ENCODE assay signal across 8 cellular contexts in the genomic region with DNA sequence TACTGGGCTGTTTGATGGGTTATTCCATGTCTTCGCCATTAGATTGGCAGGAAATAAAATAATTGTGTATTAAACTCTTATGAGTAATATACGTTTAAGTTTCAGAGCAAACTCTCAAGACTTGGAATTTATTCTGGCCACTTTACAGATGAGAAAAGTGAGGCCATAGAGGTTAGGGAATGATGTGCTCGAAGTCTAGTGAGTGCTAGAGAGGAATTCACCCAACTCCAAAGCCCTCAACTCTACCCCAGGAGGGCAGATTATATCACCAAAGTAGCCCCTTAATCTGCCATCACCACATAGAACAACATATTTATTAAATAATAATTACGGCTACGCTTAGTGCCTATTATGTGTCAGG. TPM values are rescaled to one million over a fixed set of nuclear protein-coding genes. Genes with fewer than 3 reads are reported as not detected.
A peak's percentile ranks its signal among the peaks of the same experiment; 100 is the strongest.
DNase-seq lines count a peak whose midpoint lies in the region; ATAC-seq, FAIRE-seq and TF ChIP-seq lines count a peak whose summit lies in the region.

No MANE protein-coding gene starts in this region.

- no peaks in the 10 kb centered on the region for H3K9me3 ChIP-seq in A549
- no peaks in the 10 kb centered on the region for H3K9me3 ChIP-seq in HUES64 (ENCODE audit: insufficient read depth, low read depth, low read length)
- H3K9me3 ChIP-seq in mucosa of rectum (ENCODE audit: control insufficient read depth in 2 of 2, low read length in 2 of 2) = no peaks in the 10 kb centered on the region

- H3K36me3 ChIP-seq in HUES64 (ENCODE audit: insufficient read depth, low read length) (peaks cover 7% of the 10 kb centered on the region), mucosa of rectum (ENCODE audit: control insufficient read depth in 2 of 2, insufficient read depth in 2 of 2, low read length in 2 of 2) (peaks cover 2 to 6% of the 10 kb centered on the region in 2 donors)

- TF ChIP-seq EP300 in A549 (IDR thresholded peaks at IDR 0.05) = no peak

- ATAC-seq in A549 (no peak), GM18868 (IDR thresholded peaks at IDR 0.05; ENCODE audit: unreplicated experiment) (no peak)

- POLR2A ChIA-PET in A549 (lab: Yijun Ruan, JAX) = interaction anchor here (0.5 to 1.3 kb wide), 3 partner anchors 23 to 953 kb away, joined by 3 to 13 read pairs (median 4); partner anchors contain the start of genes CAMK2N1 and DDOST

- peak overlapping the region; percentile 84 to 89 for H3K27ac ChIP-seq in A549
- H3K27ac ChIP-seq in HUES64 (ENCODE audit: low read depth, low read length) = no peak overlapping the region
- peak overlapping the region; percentile 77 to 85 for H3K27ac ChIP-seq in mucosa of rectum (ENCODE audit: low read depth in 2 of 2, low read length in 2 of 2)

- TF ChIP-seq CTCF in A549 (IDR thresholded peaks at IDR 0.05) (no peak), cardiac fibroblast (IDR thresholded peaks at IDR 0.05; ENCODE audit: low read depth, low read length) (no peak)

- no peak for TF ChIP-seq POLR2A in A549 (IDR thresholded peaks at IDR 0.05; ENCODE audit: low read length)

- CTCF ChIA-PET in A549 (lab: Yijun Ruan, JAX) = interaction anchor here (0.9 to 2.9 kb wide), 4 partner anchors 9 to 146 kb away, joined by 3 to 8 read pairs (median 3); no protein-coding TSS in a partner anchor

- TF ChIP-seq RAD21 in A549 (conservative IDR thresholded peaks at IDR 0.05 in 1 of 2, IDR thresholded peaks at IDR 0.05 in 1 of 2) = no peak

- 57% methylated on average over 5 of the region's 5 CpGs for WGBS in A549 (ENCODE audit: missing lambda C conversion rate)
- WGBS in HUES64 = 66% methylated on average over 3 of the region's 5 CpGs

- H3K27me3 ChIP-seq in HUES64 (ENCODE audit: insufficient read depth, low read length) (peaks cover 37% of the 10 kb centered on the region), mucosa of rectum (ENCODE audit: control insufficient read depth in 2 of 2, insufficient read depth in 2 of 2, low read length in 2 of 2) (peaks cover 1 to 4% of the 10 kb centered on the region in 2 donors)

- peaks cover 9% of the 10 kb centered on the region; the same call in 2 of the 3 replicates for H3K4me1 ChIP-seq in A549
- H3K4me1 ChIP-seq in HUES64 (ENCODE audit: insufficient read depth, low read length) = no peaks in the 10 kb centered on the region
- peaks cover 6 to 7% of the 10 kb centered on the region in 2 donors for H3K4me1 ChIP-seq in mucosa of rectum (ENCODE audit: control insufficient read depth in 2 of 2, insufficient read depth in 2 of 2, low read length in 2 of 2)

- H3K9ac ChIP-seq in HUES64 (ENCODE audit: low read depth, low read length) (no peak overlapping the region), mucosa of rectum (ENCODE audit: low read depth in 1 of 2, low read length in 2 of 2) (peak overlapping the region; percentile 85 to 91)

- H3K4me3 ChIP-seq in A549 (peak overlapping the region; percentile 87), HUES64 (ENCODE audit: low read length) (peak overlapping the region; percentile 93), cardiac fibroblast (replicated peaks in 1 of 2; ENCODE audit: low read depth in 2 of 2, low read length in 2 of 2) (peak overlapping the region; percentile 98 to 99), mucosa of rectum (ENCODE audit: low read length in 2 of 2) (peak overlapping the region; percentile 97 to 98)

- FAIRE-seq in A549 (lab: Jason Lieb, UNC) = no peak

- no peak for DNase-seq in A549 (ENCODE audit: low read depth in 1 of 2, low spot score in 1 of 2)
- DNase-seq in cardiac fibroblast (ENCODE audit: low read depth in 2 of 2) = no peak
- DNase-seq in NCI-H774 (lab: John Stamatoyannopoulos, UW) = no peak
- no peak for DNase-seq in NCI-H524 (lab: John Stamatoyannopoulos, UW)
- DNase-seq in SHP77 treated with DMSO at 0.1 percent for 48 hours (lab: John Stamatoyannopoulos, UW) = no peak

- H3K4me2 ChIP-seq in A549 = peak overlapping the region; percentile 88

TF ChIP-seq in A549, 52 proteins besides CTCF, POLR2A, EP300 and RAD21:
- no peak for TF ChIP-seq ZNF302 (CRISPR knock-in tag; IDR thresholded peaks at IDR 0.05)
- TF ChIP-seq CHD4 (IDR thresholded peaks at IDR 0.05; ENCODE audit: borderline replicate concordance) = no peak
- no peak for TF ChIP-seq BHLHE40 (IDR thresholded peaks at IDR 0.05; ENCODE audit: low read depth, low read length)
- TF ChIP-seq MAFK (IDR thresholded peaks at IDR 0.05; ENCODE audit: partially characterized antibody) = no peak
- no peak for TF ChIP-seq ESRRA (IDR thresholded peaks at IDR 0.05; ENCODE audit: borderline replicate concordance, low read length)
- TF ChIP-seq JUN (IDR thresholded peaks at IDR 0.05) = no peak
- no peak for TF ChIP-seq RARB (CRISPR knock-in tag; IDR thresholded peaks at IDR 0.05)
- no peak for TF ChIP-seq EHF (CRISPR knock-in tag; IDR thresholded peaks at IDR 0.05)
- TF ChIP-seq REST (IDR thresholded peaks at IDR 0.05) = no peak
- no peak for TF ChIP-seq RFX5 (IDR thresholded peaks at IDR 0.05)
- TF ChIP-seq, protein P1, sequence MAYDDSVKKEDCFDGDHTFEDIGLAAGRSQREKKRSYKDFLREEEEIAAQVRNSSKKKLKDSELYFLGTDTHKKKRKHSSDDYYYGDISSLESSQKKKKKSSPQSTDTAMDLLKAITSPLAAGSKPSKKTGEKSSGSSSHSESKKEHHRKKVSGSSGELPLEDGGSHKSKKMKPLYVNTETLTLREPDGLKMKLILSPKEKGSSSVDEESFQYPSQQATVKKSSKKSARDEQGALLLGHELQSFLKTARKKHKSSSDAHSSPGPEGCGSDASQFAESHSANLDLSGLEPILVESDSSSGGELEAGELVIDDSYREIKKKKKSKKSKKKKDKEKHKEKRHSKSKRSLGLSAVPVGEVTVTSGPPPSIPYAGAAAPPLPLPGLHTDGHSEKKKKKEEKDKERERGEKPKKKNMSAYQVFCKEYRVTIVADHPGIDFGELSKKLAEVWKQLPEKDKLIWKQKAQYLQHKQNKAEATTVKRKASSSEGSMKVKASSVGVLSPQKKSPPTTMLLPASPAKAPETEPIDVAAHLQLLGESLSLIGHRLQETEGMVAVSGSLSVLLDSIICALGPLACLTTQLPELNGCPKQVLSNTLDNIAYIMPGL (CRISPR knock-in tag; IDR thresholded peaks at IDR 0.05; ENCODE audit: borderline replicate concordance) = no peak
- TF ChIP-seq TFCP2L1 (CRISPR knock-in tag; IDR thresholded peaks at IDR 0.05) = no peak
- no peak for TF ChIP-seq JUNB (IDR thresholded peaks at IDR 0.05)
- TF ChIP-seq USF2 (IDR thresholded peaks at IDR 0.05) = no peak
TF ChIP-seq in A549: peak in this region for 0.

RNA-seq across cellular contexts. Expression of gene MUL1, which starts 0.4 kb away (rescaled TPM):
- polyA plus RNA-seq in A549 (2011; rRNA removed) (20.0 and 22.9 TPM in 2 replicates), A549 (2017; fragmentation: RNase III; extraction: RNeasy Plus Mini Kit Qiagen cat#74134 plus additional on column Dnase treatment) (21.4 to 24.5 TPM (median 24.1 TPM) in 3 replicates)
- 18.5 and 22.8 TPM in 2 replicates for polyA plus RNA-seq in A549 (2012; cell fraction: cytosol; rRNA removed)
- 22.4 and 24.4 TPM in 2 replicates for polyA plus RNA-seq in A549 (2012; cell fraction: nucleus; rRNA removed)
- 23.7 and 25.6 TPM in 2 replicates for polyA minus RNA-seq in A549 (2011; rRNA and poly(A)+ RNA removed)
- 16.6 TPM for polyA plus RNA-seq in HUES64 (2013, experiment 1 of 2)
- 18.6 TPM for polyA plus RNA-seq in HUES64 (2013, experiment 2 of 2)

RNA-seq across cellular contexts. Expression of gene CAMK2N1, which starts 22.4 kb away (rescaled TPM):
- polyA plus RNA-seq in A549 (2011; rRNA removed) = 38.9 and 49.7 TPM in 2 replicates
- 17.8 and 19.6 TPM in 2 replicates for polyA plus RNA-seq in A549 (2012; cell fraction: cytosol; rRNA removed)
- polyA plus RNA-seq in A549 (2012; cell fraction: nucleus; rRNA removed) = 4.7 and 5.6 TPM in 2 replicates
- polyA plus RNA-seq in A549 (2017; fragmentation: RNase III; extraction: RNeasy Plus Mini Kit Qiagen cat#74134 plus additional on column Dnase treatment) = 35.8 to 56.4 TPM (median 55.1 TPM) in 3 replicates
- polyA minus RNA-seq in A549 (2011; rRNA and poly(A)+ RNA removed) = 11.5 and 12.5 TPM in 2 replicates
- polyA plus RNA-seq in HUES64 (2013, experiment 1 of 2) = 6.3 TPM
- polyA plus RNA-seq in HUES64 (2013, experiment 2 of 2) = 11.6 TPM

RNA-seq across cellular contexts. Expression of gene FAM43B, which starts 44.0 kb away (rescaled TPM):
- polyA plus RNA-seq in A549 (2011; rRNA removed) (0.53 and 0.76 TPM in 2 replicates), A549 (2017; fragmentation: RNase III; extraction: RNeasy Plus Mini Kit Qiagen cat#74134 plus additional on column Dnase treatment) (4.1 to 7.1 TPM (median 6.9 TPM) in 3 replicates)
- 1.4 and 2.0 TPM in 2 replicates for polyA plus RNA-seq in A549 (2012; cell fraction: cytosol; rRNA removed)
- polyA plus RNA-seq in A549 (2012; cell fraction: nucleus; rRNA removed) = 3.1 and 5.4 TPM in 2 replicates
- polyA minus RNA-seq in A549 (2011; rRNA and poly(A)+ RNA removed) = 0.78 and 0.83 TPM in 2 replicates
- polyA plus RNA-seq in HUES64 (2013, experiment 1 of 2) = 0.95 TPM
- polyA plus RNA-seq in HUES64 (2013, experiment 2 of 2) = 1.3 TPM
